In the genomic region with DNA sequence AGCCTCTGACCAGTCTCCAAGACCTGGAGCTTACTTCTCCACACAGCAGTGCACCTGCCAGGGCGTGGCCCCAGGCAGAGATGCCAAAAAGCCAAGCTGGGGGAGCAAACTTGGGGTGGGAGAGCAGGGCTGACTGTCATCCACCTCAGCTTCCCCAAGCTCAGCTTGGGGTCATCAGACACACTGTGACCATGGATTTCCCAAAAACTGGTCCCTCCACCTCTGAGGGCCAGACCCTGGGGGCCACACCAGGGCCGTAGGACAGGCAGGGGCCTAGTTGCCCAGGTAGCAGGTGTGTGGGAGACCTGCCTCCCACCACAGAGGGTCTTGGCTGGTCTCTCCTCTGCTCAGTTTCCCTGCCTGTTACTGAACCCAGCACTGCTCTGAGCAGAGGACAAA, we compare ENCODE assay signal across 3 cellular contexts.
TF ChIP-seq lines count a peak whose summit lies in the region.

No MANE protein-coding gene starts in this region.

TF ChIP-seq in SK-N-SH, 30 proteins besides CTCF, POLR2A, EP300 and RAD21:
- TF ChIP-seq TCF12 (IDR thresholded peaks at IDR 0.05) (no peak), TEAD4 (IDR thresholded peaks at IDR 0.05; ENCODE audit: borderline replicate concordance, insufficient read depth) (no peak), RXRA (IDR thresholded peaks at IDR 0.05; ENCODE audit: borderline replicate concordance, low read depth) (no peak)
- TF ChIP-seq, protein P1, sequence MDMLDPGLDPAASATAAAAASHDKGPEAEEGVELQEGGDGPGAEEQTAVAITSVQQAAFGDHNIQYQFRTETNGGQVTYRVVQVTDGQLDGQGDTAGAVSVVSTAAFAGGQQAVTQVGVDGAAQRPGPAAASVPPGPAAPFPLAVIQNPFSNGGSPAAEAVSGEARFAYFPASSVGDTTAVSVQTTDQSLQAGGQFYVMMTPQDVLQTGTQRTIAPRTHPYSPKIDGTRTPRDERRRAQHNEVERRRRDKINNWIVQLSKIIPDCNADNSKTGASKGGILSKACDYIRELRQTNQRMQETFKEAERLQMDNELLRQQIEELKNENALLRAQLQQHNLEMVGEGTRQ (IDR thresholded peaks at IDR 0.05; ENCODE audit: borderline replicate concordance, low read depth, low read length), result no peak
- TF ChIP-seq, protein P2, sequence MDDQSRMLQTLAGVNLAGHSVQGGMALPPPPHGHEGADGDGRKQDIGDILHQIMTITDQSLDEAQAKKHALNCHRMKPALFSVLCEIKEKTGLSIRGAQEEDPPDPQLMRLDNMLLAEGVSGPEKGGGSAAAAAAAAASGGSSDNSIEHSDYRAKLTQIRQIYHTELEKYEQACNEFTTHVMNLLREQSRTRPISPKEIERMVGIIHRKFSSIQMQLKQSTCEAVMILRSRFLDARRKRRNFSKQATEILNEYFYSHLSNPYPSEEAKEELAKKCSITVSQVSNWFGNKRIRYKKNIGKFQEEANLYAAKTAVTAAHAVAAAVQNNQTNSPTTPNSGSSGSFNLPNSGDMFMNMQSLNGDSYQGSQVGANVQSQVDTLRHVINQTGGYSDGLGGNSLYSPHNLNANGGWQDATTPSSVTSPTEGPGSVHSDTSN (IDR thresholded peaks at IDR 0.05), result no peak
- TF ChIP-seq, protein P3, sequence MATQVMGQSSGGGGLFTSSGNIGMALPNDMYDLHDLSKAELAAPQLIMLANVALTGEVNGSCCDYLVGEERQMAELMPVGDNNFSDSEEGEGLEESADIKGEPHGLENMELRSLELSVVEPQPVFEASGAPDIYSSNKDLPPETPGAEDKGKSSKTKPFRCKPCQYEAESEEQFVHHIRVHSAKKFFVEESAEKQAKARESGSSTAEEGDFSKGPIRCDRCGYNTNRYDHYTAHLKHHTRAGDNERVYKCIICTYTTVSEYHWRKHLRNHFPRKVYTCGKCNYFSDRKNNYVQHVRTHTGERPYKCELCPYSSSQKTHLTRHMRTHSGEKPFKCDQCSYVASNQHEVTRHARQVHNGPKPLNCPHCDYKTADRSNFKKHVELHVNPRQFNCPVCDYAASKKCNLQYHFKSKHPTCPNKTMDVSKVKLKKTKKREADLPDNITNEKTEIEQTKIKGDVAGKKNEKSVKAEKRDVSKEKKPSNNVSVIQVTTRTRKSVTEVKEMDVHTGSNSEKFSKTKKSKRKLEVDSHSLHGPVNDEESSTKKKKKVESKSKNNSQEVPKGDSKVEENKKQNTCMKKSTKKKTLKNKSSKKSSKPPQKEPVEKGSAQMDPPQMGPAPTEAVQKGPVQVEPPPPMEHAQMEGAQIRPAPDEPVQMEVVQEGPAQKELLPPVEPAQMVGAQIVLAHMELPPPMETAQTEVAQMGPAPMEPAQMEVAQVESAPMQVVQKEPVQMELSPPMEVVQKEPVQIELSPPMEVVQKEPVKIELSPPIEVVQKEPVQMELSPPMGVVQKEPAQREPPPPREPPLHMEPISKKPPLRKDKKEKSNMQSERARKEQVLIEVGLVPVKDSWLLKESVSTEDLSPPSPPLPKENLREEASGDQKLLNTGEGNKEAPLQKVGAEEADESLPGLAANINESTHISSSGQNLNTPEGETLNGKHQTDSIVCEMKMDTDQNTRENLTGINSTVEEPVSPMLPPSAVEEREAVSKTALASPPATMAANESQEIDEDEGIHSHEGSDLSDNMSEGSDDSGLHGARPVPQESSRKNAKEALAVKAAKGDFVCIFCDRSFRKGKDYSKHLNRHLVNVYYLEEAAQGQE (IDR thresholded peaks at IDR 0.05; ENCODE audit: low read depth, low read length), result no peak

TF ChIP-seq in SK-N-SH treated with all-trans-retinoic acid at 6 μM for 48 hours, 23 proteins besides CTCF, POLR2A, EP300 and RAD21:
- TF ChIP-seq BACH2 (CRISPR knock-in tag; IDR thresholded peaks at IDR 0.05; ENCODE audit: borderline replicate concordance) (no peak), ZFP3 (CRISPR knock-in tag; IDR thresholded peaks at IDR 0.05) (no peak), ISL1 (CRISPR knock-in tag; IDR thresholded peaks at IDR 0.05) (no peak), ARNTL (CRISPR knock-in tag; IDR thresholded peaks at IDR 0.05; ENCODE audit: borderline replicate concordance, low read depth) (no peak), RARB (CRISPR knock-in tag; IDR thresholded peaks at IDR 0.05) (no peak), CSDC2 (CRISPR knock-in tag; IDR thresholded peaks at IDR 0.05) (no peak), PPARA (CRISPR knock-in tag; IDR thresholded peaks at IDR 0.05; ENCODE audit: borderline replicate concordance) (no peak), OSR1 (CRISPR knock-in tag; IDR thresholded peaks at IDR 0.05) (no peak)
- TF ChIP-seq, protein P4, sequence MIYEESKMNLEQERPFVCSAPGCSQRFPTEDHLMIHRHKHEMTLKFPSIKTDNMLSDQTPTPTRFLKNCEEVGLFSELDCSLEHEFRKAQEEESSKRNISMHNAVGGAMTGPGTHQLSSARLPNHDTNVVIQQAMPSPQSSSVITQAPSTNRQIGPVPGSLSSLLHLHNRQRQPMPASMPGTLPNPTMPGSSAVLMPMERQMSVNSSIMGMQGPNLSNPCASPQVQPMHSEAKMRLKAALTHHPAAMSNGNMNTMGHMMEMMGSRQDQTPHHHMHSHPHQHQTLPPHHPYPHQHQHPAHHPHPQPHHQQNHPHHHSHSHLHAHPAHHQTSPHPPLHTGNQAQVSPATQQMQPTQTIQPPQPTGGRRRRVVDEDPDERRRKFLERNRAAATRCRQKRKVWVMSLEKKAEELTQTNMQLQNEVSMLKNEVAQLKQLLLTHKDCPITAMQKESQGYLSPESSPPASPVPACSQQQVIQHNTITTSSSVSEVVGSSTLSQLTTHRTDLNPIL (CRISPR knock-in tag; IDR thresholded peaks at IDR 0.05; ENCODE audit: low read depth), result no peak
TF ChIP-seq in SK-N-SH treated with all-trans-retinoic acid at 6 μM for 48 hours: peak in this region for 0.

TF ChIP-seq in HepG2, 621 proteins besides CTCF, POLR2A, EP300 and RAD21:
- TF ChIP-seq MXD4 (CRISPR knock-in tag; IDR thresholded peaks at IDR 0.05), result no peak
- no peak for TF ChIP-seq KDM2A (CRISPR knock-in tag; IDR thresholded peaks at IDR 0.05; ENCODE audit: borderline replicate concordance, low read depth)
- TF ChIP-seq ZNF143 (CRISPR knock-in tag; IDR thresholded peaks at IDR 0.05), result no peak
- TF ChIP-seq, protein P3 (IDR thresholded peaks at IDR 0.05; ENCODE audit: borderline replicate concordance in 1 of 2, low read depth in 1 of 2, low read length in 2 of 2), result no peak
- TF ChIP-seq TAF1 (CRISPR knock-in tag; IDR thresholded peaks at IDR 0.05), result 0 out of 2 replicates have a peak, but pooled peaks have one; percentile 3
- TF ChIP-seq, protein P5, sequence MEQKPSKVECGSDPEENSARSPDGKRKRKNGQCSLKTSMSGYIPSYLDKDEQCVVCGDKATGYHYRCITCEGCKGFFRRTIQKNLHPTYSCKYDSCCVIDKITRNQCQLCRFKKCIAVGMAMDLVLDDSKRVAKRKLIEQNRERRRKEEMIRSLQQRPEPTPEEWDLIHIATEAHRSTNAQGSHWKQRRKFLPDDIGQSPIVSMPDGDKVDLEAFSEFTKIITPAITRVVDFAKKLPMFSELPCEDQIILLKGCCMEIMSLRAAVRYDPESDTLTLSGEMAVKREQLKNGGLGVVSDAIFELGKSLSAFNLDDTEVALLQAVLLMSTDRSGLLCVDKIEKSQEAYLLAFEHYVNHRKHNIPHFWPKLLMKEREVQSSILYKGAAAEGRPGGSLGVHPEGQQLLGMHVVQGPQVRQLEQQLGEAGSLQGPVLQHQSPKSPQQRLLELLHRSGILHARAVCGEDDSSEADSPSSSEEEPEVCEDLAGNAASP (CRISPR knock-in tag; IDR thresholded peaks at IDR 0.05; ENCODE audit: borderline replicate concordance), result no peak
- no peak for TF ChIP-seq RXRA (CRISPR knock-in tag; IDR thresholded peaks at IDR 0.05)
